1 cellular context compared by ENCODE assay signal in genomic region chr1:1347663-1348419, GRCh38.
TF ChIP-seq lines count a peak whose summit lies in the region.

No MANE protein-coding gene starts in this region.

TF ChIP-seq in K562, 482 proteins besides CTCF, POLR2A, EP300 and RAD21 (continued from another document and continues in another):
- TF ChIP-seq MNT (conservative IDR thresholded peaks at IDR 0.05), result peak in 1 of 2 experiments; percentile 87
- TF ChIP-seq CBX5 (IDR thresholded peaks at IDR 0.05; ENCODE audit: borderline replicate concordance, low read depth), result no peak
- TF ChIP-seq RBFOX2 (IDR thresholded peaks at IDR 0.05; ENCODE audit: low read depth, low read length), result peak; percentile 46
- TF ChIP-seq DPF2 (IDR thresholded peaks at IDR 0.05), result 0 out of 2 replicates have a peak, but pooled peaks have one; percentile 25
- no peak for TF ChIP-seq KDM4B (IDR thresholded peaks at IDR 0.05; ENCODE audit: borderline replicate concordance in 2 of 2, low read depth in 1 of 2)
- no peak for TF ChIP-seq HIVEP1 (CRISPR knock-in tag; IDR thresholded peaks at IDR 0.05)
- peak; percentile 59 to 80 for TF ChIP-seq E2F6 (IDR thresholded peaks at IDR 0.05; ENCODE audit: borderline replicate concordance in 1 of 2, extremely low read depth in 1 of 2, insufficient read depth in 1 of 2, insufficient read length in 1 of 2, low read depth in 1 of 2, low read length in 1 of 2, poor library complexity in 1 of 2, severe bottlenecking in 1 of 2)
- TF ChIP-seq ZNF444 (CRISPR knock-in tag; IDR thresholded peaks at IDR 0.05), result no peak
- no peak for TF ChIP-seq GTF2F1 (IDR thresholded peaks at IDR 0.05; ENCODE audit: low read depth, low read length)
- TF ChIP-seq ZBTB2 (IDR thresholded peaks at IDR 0.05), result 0 out of 2 replicates have a peak, but pooled peaks have one; percentile 29
- peak; percentile 61; the same call in 1 of the 2 replicates for TF ChIP-seq SUPT5H (IDR thresholded peaks at IDR 0.05)
- TF ChIP-seq ZC3H4 (CRISPR knock-in tag; IDR thresholded peaks at IDR 0.05; ENCODE audit: borderline replicate concordance), result peak; percentile 54; the same call in 1 of the 2 replicates
- peak in 1 of 2 experiments; percentile 85; a peak in 2 of 4 replicates for TF ChIP-seq SIN3A (IDR thresholded peaks at IDR 0.05; ENCODE audit: borderline replicate concordance in 2 of 2, control insufficient read depth in 1 of 2, low read depth in 2 of 2, low read length in 2 of 2)
- no peak for TF ChIP-seq THRA (IDR thresholded peaks at IDR 0.05)
- TF ChIP-seq ZNF311 (CRISPR knock-in tag; IDR thresholded peaks at IDR 0.05), result no peak
- no peak for TF ChIP-seq ZNF316 (IDR thresholded peaks at IDR 0.05)
- TF ChIP-seq CLOCK (CRISPR knock-in tag; IDR thresholded peaks at IDR 0.05; ENCODE audit: borderline replicate concordance), result no peak
- TF ChIP-seq ZNF639 (CRISPR knock-in tag; conservative IDR thresholded peaks at IDR 0.05 in 1 of 2, IDR thresholded peaks at IDR 0.05 in 1 of 2), result no peak
- TF ChIP-seq MGA (IDR thresholded peaks at IDR 0.05), result peak; percentile 74
- no peak for TF ChIP-seq PHF20 (IDR thresholded peaks at IDR 0.05; ENCODE audit: partially characterized antibody)
- TF ChIP-seq BRCA1 (IDR thresholded peaks at IDR 0.05), result no peak
- TF ChIP-seq BRCA1 (CRISPR knock-in tag; IDR thresholded peaks at IDR 0.05), result peak; percentile 84; the same call in 1 of the 2 replicates
- TF ChIP-seq SRSF3 (IDR thresholded peaks at IDR 0.05; ENCODE audit: insufficient read depth, low read length), result no peak
- TF ChIP-seq SAP30 (IDR thresholded peaks at IDR 0.05; ENCODE audit: borderline replicate concordance, insufficient read depth, low read depth, low read length, poor library complexity, severe bottlenecking), result peak; percentile 67
- TF ChIP-seq TAF1 (IDR thresholded peaks at IDR 0.05; ENCODE audit: control insufficient read depth, extremely low read depth, insufficient read depth, low read length, severe bottlenecking), result peak; percentile 4
- 0 out of 2 replicates have a peak, but pooled peaks have one; percentile 41 for TF ChIP-seq RUNX1 (IDR thresholded peaks at IDR 0.05; ENCODE audit: low read depth)
- peak in 1 of 2 experiments; percentile 62; a peak in 1 of 4 replicates for TF ChIP-seq HDAC1 (IDR thresholded peaks at IDR 0.05)
- no peak for TF ChIP-seq GTF2A2 (tag; IDR thresholded peaks at IDR 0.05)
- TF ChIP-seq CXXC5 (CRISPR knock-in tag; IDR thresholded peaks at IDR 0.05), result no peak
- TF ChIP-seq ZNF551 (CRISPR knock-in tag; IDR thresholded peaks at IDR 0.05), result no peak
- TF ChIP-seq KAT7 (CRISPR knock-in tag; IDR thresholded peaks at IDR 0.05; ENCODE audit: borderline replicate concordance), result peak; percentile 84; the same call in 1 of the 2 replicates
- peak; percentile 23; the same call in 1 of the 2 replicates for TF ChIP-seq TFAP4 (CRISPR knock-in tag; IDR thresholded peaks at IDR 0.05; ENCODE audit: borderline replicate concordance)
- TF ChIP-seq TEAD4 (IDR thresholded peaks at IDR 0.05; ENCODE audit: low read length), result no peak
- TF ChIP-seq TEAD4 (CRISPR knock-in tag; IDR thresholded peaks at IDR 0.05; ENCODE audit: borderline replicate concordance), result 0 out of 2 replicates have a peak, but pooled peaks have one; percentile 43
- TF ChIP-seq ZNF717 (CRISPR knock-in tag; IDR thresholded peaks at IDR 0.05), result no peak
